Comparison of ENCODE assay signal across 11 cellular contexts in the genomic region with DNA sequence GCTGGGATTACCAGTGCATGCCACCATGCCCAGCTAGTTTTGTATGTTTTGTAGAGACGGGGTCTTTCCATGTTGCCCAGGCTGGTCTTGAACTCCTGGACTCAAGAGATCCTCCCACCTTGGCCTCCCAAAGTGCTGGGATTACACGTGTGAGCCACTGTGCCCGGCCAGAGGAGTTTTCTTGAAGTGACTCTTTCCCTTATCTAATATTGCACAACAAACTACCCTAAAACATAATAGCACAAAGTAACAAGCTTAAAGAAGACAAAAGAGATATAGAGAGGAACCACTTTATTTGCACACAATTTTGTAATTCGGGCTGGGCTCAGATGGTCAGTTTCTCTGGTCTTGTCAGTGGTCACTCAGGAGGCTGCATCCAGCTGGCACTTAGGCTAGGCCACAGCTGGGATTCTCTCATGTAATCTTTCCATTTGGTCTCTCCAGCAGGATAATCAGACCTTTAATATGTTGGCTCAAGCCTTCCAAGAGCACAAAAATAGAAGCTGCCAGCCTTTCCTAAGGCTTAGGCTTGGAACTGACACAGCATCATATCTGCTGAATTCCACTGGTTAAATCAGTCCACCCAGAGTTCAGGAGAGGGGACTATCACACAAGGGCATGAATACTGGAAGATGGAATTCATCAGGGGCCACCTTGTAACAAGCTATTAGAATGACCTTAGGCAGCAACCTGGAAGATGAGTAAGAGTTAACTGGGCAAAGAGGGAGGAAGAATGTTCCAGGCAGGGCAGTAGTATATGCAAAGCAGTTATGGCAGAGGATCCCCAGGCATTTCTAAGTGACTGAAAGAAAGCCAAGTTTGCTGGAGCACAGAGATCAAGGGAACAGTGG. TPM values are rescaled to one million over a fixed set of nuclear protein-coding genes. Genes with fewer than 3 reads are reported as not detected.
DNase-seq lines count a peak whose midpoint lies in the region; ATAC-seq, FAIRE-seq and TF ChIP-seq lines count a peak whose summit lies in the region.
"Had no signal": no experiment of that assay in that cellular context is flagged by ENCODE, and none has a peak within 500 bp of the region (broad histone marks: within the 10 kb centered on the region; RNA-seq: fewer than 3 reads in every experiment).

No MANE protein-coding gene starts in this region.

- POLR2A ChIA-PET in HepG2 (lab: Yijun Ruan, JAX) = interaction anchor here (0.7 kb wide), 1 partner anchor 94 kb away, joined by 3 read pairs; no protein-coding TSS in a partner anchor

- no peaks in the 10 kb centered on the region for H3K79me2 ChIP-seq in HepG2 (ENCODE audit: insufficient read depth, low read length)

- intact Hi-C loops in HepG2 (cut with micrococcal nuclease; ENCODE audit: unreplicated experiment) = no loop called here
- intact Hi-C loops in testis (cut with DNase I; ENCODE audit: low total_unique reads) = no loop called here

- no peak overlapping the region for H3K4me2 ChIP-seq in HepG2 (ENCODE audit: low read depth, low read length)

- CTCF ChIA-PET in HepG2 (lab: Yijun Ruan, JAX; ENCODE audit: low intra/inter-chr PET ratio, low total read pairs) = no interaction called here

- no peaks in the 10 kb centered on the region for H3K9me3 Mint-ChIP-seq in stimulated activated naive CD8-positive, alpha-beta T cell treated with anti-CD3 and anti-CD28 coated beads, Interleukin-15, amount 100 ng/mL, for 72 hours
- H3K9me3 Mint-ChIP-seq: natural killer cell had no signal

- H3K27me3 ChIP-seq in Peyer's patch (no peaks in the 10 kb centered on the region), HepG2 (ENCODE audit: control insufficient read depth in 1 of 2, insufficient read depth in 2 of 2, low read length in 2 of 2) (no peaks in the 10 kb centered on the region), testis (no peaks in the 10 kb centered on the region)

- no peak overlapping the region for H3K4me3 Mint-ChIP-seq in stimulated activated naive CD8-positive, alpha-beta T cell treated with anti-CD3 and anti-CD28 coated beads, Interleukin-15, amount 100 ng/mL, for 72 hours
- H3K4me3 Mint-ChIP-seq: natural killer cell had no signal

- WGBS in HepG2 (ENCODE audit: low lambda C conversion rate) = 4% methylated on average over 3 of the region's 4 CpGs
- WGBS in testis, 2 donors = 43 to 52% methylated on average over 4 of the region's 4 CpGs

- H3K36me3 ChIP-seq in Peyer's patch (no peaks in the 10 kb centered on the region), HepG2 (replicated peaks in 1 of 2; ENCODE audit: control insufficient read depth in 1 of 2, insufficient read depth in 2 of 2, low read length in 2 of 2) (no peaks in the 10 kb centered on the region), testis (ENCODE audit: low read depth, missing control alignments) (no peaks in the 10 kb centered on the region)

- TF ChIP-seq RAD21 in HepG2 (CRISPR knock-in tag; IDR thresholded peaks at IDR 0.05) = no peak

- TF ChIP-seq EP300 in HepG2 (IDR thresholded peaks at IDR 0.05; ENCODE audit: low read depth in 2 of 2, low read length in 2 of 2) (no peak), HepG2 (CRISPR knock-in tag; IDR thresholded peaks at IDR 0.05; ENCODE audit: borderline replicate concordance) (no peak)

- ATAC-seq in HepG2 (no peak), GM21526 (IDR thresholded peaks at IDR 0.05; ENCODE audit: low FRiP score, unreplicated experiment) (no peak)
- ATAC-seq in stimulated activated naive CD8-positive, alpha-beta T cell treated with anti-CD3 and anti-CD28 coated beads, Interleukin-15, amount 100 ng/mL, for 72 hours = no peak
- no peak for ATAC-seq in activated CD4-positive, CD25-positive, alpha-beta regulatory T cell treated with anti-CD3 and anti-CD28 coated beads, Interleukin-2, amount 50 U/mL, for 24 hours
- ATAC-seq: natural killer cell had no signal

- no peak for DNase-seq in Peyer's patch
- DNase-seq in epithelial cell of proximal tubule (ENCODE audit: low read depth) = peak; percentile 83
- no peak for DNase-seq in HepG2 (ENCODE audit: low spot score)
- peak; percentile 50 for DNase-seq in testis
- no peak for DNase-seq in stimulated activated naive CD8-positive, alpha-beta T cell treated with anti-CD3 and anti-CD28 coated beads, Interleukin-15, amount 100 ng/mL, for 72 hours
- no peak for DNase-seq in frontal cortex (ENCODE audit: low spot score in 2 of 2)
- DNase-seq: natural killer cell, NCI-H510A treated with DMSO at 0.1 percent for 48 hours had no signal

- H3K27me3 Mint-ChIP-seq in stimulated activated naive CD8-positive, alpha-beta T cell treated with anti-CD3 and anti-CD28 coated beads, Interleukin-15, amount 100 ng/mL, for 72 hours = peaks cover 9% of the 10 kb centered on the region

- H3K4me1 ChIP-seq in Peyer's patch = peaks cover 0 to 5% (median 0%) of the 10 kb centered on the region in 4 donors
- peaks cover 7% of the 10 kb centered on the region; the same call in 1 of the 2 replicates for H3K4me1 ChIP-seq in HepG2 (ENCODE audit: insufficient read depth, low read length)
- peaks cover 24% of the 10 kb centered on the region for H3K4me1 ChIP-seq in testis

- H2AFZ ChIP-seq in HepG2 (ENCODE audit: low read length) = no peak overlapping the region

- H3K9ac ChIP-seq in HepG2 (ENCODE audit: insufficient read depth, low read depth, low read length) = no peak overlapping the region

- H3K4me1 Mint-ChIP-seq in stimulated activated naive CD8-positive, alpha-beta T cell treated with anti-CD3 and anti-CD28 coated beads, Interleukin-15, amount 100 ng/mL, for 72 hours = no peaks in the 10 kb centered on the region
- H3K4me1 Mint-ChIP-seq: natural killer cell had no signal

- no peak for TF ChIP-seq CTCF in Peyer's patch (IDR thresholded peaks at IDR 0.05)
- TF ChIP-seq CTCF in epithelial cell of proximal tubule (conservative IDR thresholded peaks at IDR 0.05; ENCODE audit: low read depth, low read length) = no peak
- no peak for TF ChIP-seq CTCF in HepG2 (CRISPR knock-in tag; IDR thresholded peaks at IDR 0.05)
- no peak for TF ChIP-seq CTCF in testis (IDR thresholded peaks at IDR 0.05)

- H3K4me3 ChIP-seq in Peyer's patch = no peak overlapping the region
- H3K4me3 ChIP-seq in epithelial cell of proximal tubule (ENCODE audit: low read depth, low read length) = no peak overlapping the region
- H3K4me3 ChIP-seq in HepG2 (replicated peaks in 1 of 3; ENCODE audit: insufficient read depth in 1 of 3, low read depth in 2 of 3, low read length in 3 of 3) = no peak overlapping the region
- H3K4me3 ChIP-seq in testis = no peak overlapping the region

- H3K27ac ChIP-seq in Peyer's patch (peak overlapping the region in 3 of 4 donors; percentile 3 to 57 (median 31)), HepG2 (ENCODE audit: extremely low read length, insufficient read depth, low read length) (no peak overlapping the region), testis (peak overlapping the region; percentile 33 to 48)

- in situ Hi-C loops in HepG2 (cut with HindIII; ENCODE audit: extremely low pct_ligation_motif_present, low pct_unique_long_range_greater_than_20kb) = no loop called here

- no TSS peak for BruUV-seq in HepG2 (replicated peaks; lab: Mats Ljungman, UMichigan)

- TF ChIP-seq POLR2A in Peyer's patch (IDR thresholded peaks at IDR 0.05) = no peak
- no peak for TF ChIP-seq POLR2A in HepG2 (IDR thresholded peaks at IDR 0.05; ENCODE audit: insufficient read depth in 1 of 2, low read depth in 2 of 2, low read length in 2 of 2)
- no peak for TF ChIP-seq POLR2A in testis (IDR thresholded peaks at IDR 0.05)

- no peaks in the 10 kb centered on the region for H4K20me1 ChIP-seq in HepG2 (ENCODE audit: insufficient read depth, low read length)

- FAIRE-seq in HepG2 (lab: Jason Lieb, UNC) (no peak), frontal cortex (lab: Jason Lieb, UNC) (no peak)
- FAIRE-seq: D721Med had no signal

- H3K9me3 ChIP-seq in Peyer's patch (no peaks in the 10 kb centered on the region), HepG2 (ENCODE audit: low read length) (no peaks in the 10 kb centered on the region), testis (no peaks in the 10 kb centered on the region)

- no peak overlapping the region for H3K27ac Mint-ChIP-seq in stimulated activated naive CD8-positive, alpha-beta T cell treated with anti-CD3 and anti-CD28 coated beads, Interleukin-15, amount 100 ng/mL, for 72 hours
- H3K27ac Mint-ChIP-seq: natural killer cell had no signal

RNA-seq across cellular contexts. Expression of a gene that starts 56.7 kb away (rescaled TPM):
- total RNA-seq in Peyer's patch (100 to 1,000 TPM in 3 of 4 donors, 10 to 100 TPM in 1; 97.3 to 176 (median 102) TPM), epithelial cell of proximal tubule (12.7 and 62.6 TPM in 2 replicates), HepG2 (2016; rRNA removed; fragmentation: Illumina TruSeq; extraction: Trizol) (31.0 and 36.0 TPM in 2 replicates), testis (100 to 1,000 TPM; 220 to 221 TPM), frontal cortex (72.6 TPM)
- 57.2 and 58.4 TPM in 2 replicates for total RNA-seq in HepG2 (2016; cell fraction: cytosol; rRNA removed; fragmentation: Illumina TruSeq; extraction: Trizol; ENCODE audit: low read depth)
- 26.3 and 34.2 TPM in 2 replicates for total RNA-seq in HepG2 (2016; cell fraction: insoluble cytoplasmic fraction; rRNA removed; fragmentation: Illumina TruSeq; extraction: Trizol)
- total RNA-seq in HepG2 (2016; cell fraction: membrane; rRNA removed; fragmentation: Illumina TruSeq; extraction: Trizol) = 91.5 and 98.2 TPM in 2 replicates
- total RNA-seq in HepG2 (2016; cell fraction: nucleus; rRNA removed; fragmentation: Illumina TruSeq; extraction: Trizol) = 38.0 and 44.9 TPM in 2 replicates
- polyA plus RNA-seq in HepG2 (2011; rRNA removed) (16.8 and 17.6 TPM in 2 replicates), testis (ENCODE audit: insufficient read depth, low read depth, low replicate concordance) (83.2 TPM)
- 6.9 and 11.3 TPM in 2 replicates for polyA plus RNA-seq in HepG2 (2011; cell fraction: cytosol; rRNA removed)
- polyA plus RNA-seq in HepG2 (2011; cell fraction: nucleus; rRNA removed) = 11.1 and 19.2 TPM in 2 replicates
- polyA plus RNA-seq in HepG2 (2012) = 109 TPM in 2 replicates
- polyA plus RNA-seq in HepG2 (2016; cell fraction: cytosol; fragmentation: Illumina TruSeq; extraction: Trizol; ENCODE audit: low read depth) = 35.4 and 35.7 TPM in 2 replicates
- 27.3 and 28.4 TPM in 2 replicates for polyA plus RNA-seq in HepG2 (2016; cell fraction: insoluble cytoplasmic fraction; fragmentation: Illumina TruSeq; extraction: Trizol; ENCODE audit: low read depth)
- 40.5 and 45.9 TPM in 2 replicates for polyA plus RNA-seq in HepG2 (2016; cell fraction: membrane; fragmentation: Illumina TruSeq; extraction: Trizol; ENCODE audit: low read depth)
- 58.0 and 62.1 TPM in 2 replicates for polyA plus RNA-seq in HepG2 (2016; cell fraction: nucleus; fragmentation: Illumina TruSeq; extraction: Trizol; ENCODE audit: insufficient read depth, low read depth)
- 17.7 and 21.3 TPM in 2 replicates for polyA minus RNA-seq in HepG2 (2011; rRNA and poly(A)+ RNA removed; ENCODE audit: low replicate concordance)
- 38.4 and 54.1 TPM in 2 replicates for polyA minus RNA-seq in HepG2 (2011; cell fraction: cytosol; rRNA and poly(A)+ RNA removed)
- polyA minus RNA-seq in HepG2 (2011; cell fraction: nucleus; rRNA and poly(A)+ RNA removed) = 44.4 and 44.5 TPM in 2 replicates

Comparison
In these comparisons a context has a peak if more than half of its experiments do, and no peak if none do; other contexts are left out.
1. DNase-seq: peak in epithelial cell of proximal tubule (single experiment) and testis (single experiment); none in Peyer's patch (0 of 3), HepG2 (single experiment), stimulated activated naive CD8-positive, alpha-beta T cell treated with anti-CD3 and anti-CD28 coated beads, Interleukin-15, amount 100 ng/mL, for 72 hours (0 of 2) and frontal cortex (0 of 2).